In the genomic region with DNA sequence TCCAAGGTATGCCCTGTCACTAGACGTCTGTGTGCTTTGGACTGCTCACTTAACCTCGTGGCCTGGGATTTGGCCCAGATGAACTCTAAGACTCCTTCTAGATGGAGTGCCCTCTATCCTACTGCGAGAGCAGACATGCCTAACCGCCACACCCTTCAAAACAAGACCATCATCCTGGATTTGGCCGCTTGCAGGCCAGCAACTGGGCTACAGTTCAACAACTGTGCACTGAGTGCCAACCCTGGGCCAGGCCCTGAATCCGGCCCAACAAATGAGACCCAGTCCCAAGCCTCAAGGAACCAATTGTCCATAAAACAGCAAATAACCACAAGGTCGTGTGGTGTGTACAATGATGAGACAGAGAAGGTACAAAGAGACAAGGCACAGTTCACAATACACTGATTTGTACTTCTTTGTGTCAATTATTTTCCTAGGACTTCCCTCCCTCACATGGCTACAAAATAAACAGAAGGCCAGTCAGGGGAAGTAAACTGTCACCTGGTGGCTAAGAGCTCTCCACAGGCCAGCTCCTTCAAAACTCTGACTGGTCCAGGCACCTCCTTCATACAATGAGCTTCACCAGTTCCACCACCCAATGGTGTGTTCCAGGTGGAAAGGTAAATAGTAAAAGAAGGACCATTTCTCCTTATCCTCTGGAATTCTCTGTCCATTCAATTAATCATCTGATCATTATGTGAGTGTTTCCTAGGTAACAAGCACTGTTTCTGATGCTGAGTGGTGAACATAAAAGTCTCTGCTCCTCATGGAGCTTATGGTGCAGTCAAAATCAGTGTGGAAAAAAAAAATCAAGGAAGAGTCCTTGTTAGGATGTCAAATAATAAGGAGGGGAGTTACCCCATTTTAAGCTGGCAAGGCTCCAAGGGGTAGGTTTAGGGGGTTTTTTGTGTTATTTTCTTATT, we compare ENCODE assay signal across 11 cellular contexts.
DNase-seq lines count a peak whose midpoint lies in the region; ATAC-seq, FAIRE-seq and TF ChIP-seq lines count a peak whose summit lies in the region.
"Had no signal": no experiment of that assay in that cellular context is flagged by ENCODE, and none has a peak within 500 bp of the region (broad histone marks: within the 10 kb centered on the region; RNA-seq: fewer than 3 reads in every experiment).

No MANE protein-coding gene starts in this region.

- H3K4me3 ChIP-seq in keratinocyte (ENCODE audit: control insufficient read depth in 2 of 3, extremely low read depth in 1 of 3, insufficient read depth in 2 of 3, low read depth in 1 of 3, low read length in 3 of 3), result peak overlapping the region in 1 of 3 experiments; percentile 11

- H3K36me3 Mint-ChIP-seq in activated CD4-positive, alpha-beta memory T cell treated with anti-CD3 and anti-CD28 coated beads for 36 hours, result peaks cover under 1% of the 10 kb centered on the region
- peaks cover 5% of the 10 kb centered on the region for H3K36me3 Mint-ChIP-seq in stimulated activated memory B cell treated with anti-CD40 and anti-IgM and Interleukin-4, amounts not matched to agents 10 μg/mL and 1 μg/mL and 100 μg/mL, for 72 hours

- no peak for ATAC-seq in stimulated activated memory B cell treated with anti-CD40 and anti-IgM and Interleukin-4, amounts not matched to agents 10 μg/mL and 1 μg/mL and 100 μg/mL, for 72 hours
- no peak for ATAC-seq in activated CD4-positive, CD25-positive, alpha-beta regulatory T cell treated with anti-CD3 and anti-CD28 coated beads, Interleukin-2, amount 50 U/mL, for 24 hours

- no peaks in the 10 kb centered on the region for H3K27me3 Mint-ChIP-seq in activated CD4-positive, alpha-beta memory T cell treated with anti-CD3 and anti-CD28 coated beads for 36 hours
- H3K27me3 Mint-ChIP-seq in stimulated activated memory B cell treated with anti-CD40 and anti-IgM and Interleukin-4, amounts not matched to agents 10 μg/mL and 1 μg/mL and 100 μg/mL, for 72 hours, result no peaks in the 10 kb centered on the region

- peaks cover under 1 to 5% of the 10 kb centered on the region in 2 experiments for H3K36me3 ChIP-seq in keratinocyte (ENCODE audit: control insufficient read depth in 2 of 2, extremely low read depth in 1 of 2, insufficient read depth in 2 of 2, low read length in 2 of 2)

- H3K27ac Mint-ChIP-seq in activated CD4-positive, alpha-beta memory T cell treated with anti-CD3 and anti-CD28 coated beads for 36 hours, result peak overlapping the region; percentile 51
- peak overlapping the region; percentile 5 for H3K27ac Mint-ChIP-seq in stimulated activated memory B cell treated with anti-CD40 and anti-IgM and Interleukin-4, amounts not matched to agents 10 μg/mL and 1 μg/mL and 100 μg/mL, for 72 hours

- H3K4me1 Mint-ChIP-seq in activated CD4-positive, alpha-beta memory T cell treated with anti-CD3 and anti-CD28 coated beads for 36 hours (ENCODE audit: low read depth), result peaks cover 82% of the 10 kb centered on the region
- H3K4me1 Mint-ChIP-seq in stimulated activated memory B cell treated with anti-CD40 and anti-IgM and Interleukin-4, amounts not matched to agents 10 μg/mL and 1 μg/mL and 100 μg/mL, for 72 hours, result peaks cover 75% of the 10 kb centered on the region

- peaks cover 92% of the 10 kb centered on the region for H3K79me2 ChIP-seq in keratinocyte (ENCODE audit: control insufficient read depth, insufficient read depth, low read length)

- H3K9ac ChIP-seq in keratinocyte (ENCODE audit: control insufficient read depth, extremely low read depth, insufficient read depth, low read length), result no peak overlapping the region

- CTCF ChIA-PET in activated CD4-positive, alpha-beta memory T cell treated with anti-CD3 and anti-CD28 coated beads for 36 hours (lab: Charles Lee), result no interaction called here

- H3K27me3 ChIP-seq in keratinocyte (ENCODE audit: control insufficient read depth, extremely low read depth, insufficient read depth, low read length), result no peaks in the 10 kb centered on the region

- peaks cover 15% of the 10 kb centered on the region for H3K4me1 ChIP-seq in keratinocyte (ENCODE audit: control insufficient read depth, extremely low read depth, insufficient read depth, low read length)

- peak; percentile 27 for DNase-seq in M059J (ENCODE audit: low read depth)
- DNase-seq in activated CD4-positive, alpha-beta memory T cell treated with anti-CD3 and anti-CD28 coated beads for 36 hours, result no peak
- no peak for DNase-seq in keratinocyte (ENCODE audit: low read depth, low spot score)
- DNase-seq in DMS114 treated with DMSO at 0.1 percent for 48 hours (lab: John Stamatoyannopoulos, UW; ENCODE audit: unreplicated experiment), result no peak
- no peak for DNase-seq in NCI-H1105 treated with DMSO at 0.1 percent for 48 hours (lab: John Stamatoyannopoulos, UW)
- DNase-seq in NCI-H1092 treated with DMSO at 0.1 percent for 48 hours (lab: John Stamatoyannopoulos, UW), result no peak
- DNase-seq: islet precursor cell, Karpas-422 had no signal

- H3K4me3 Mint-ChIP-seq in activated CD4-positive, alpha-beta memory T cell treated with anti-CD3 and anti-CD28 coated beads for 36 hours, result no peak overlapping the region
- H3K4me3 Mint-ChIP-seq in stimulated activated memory B cell treated with anti-CD40 and anti-IgM and Interleukin-4, amounts not matched to agents 10 μg/mL and 1 μg/mL and 100 μg/mL, for 72 hours, result no peak overlapping the region

- H3K9me1 ChIP-seq in keratinocyte (ENCODE audit: control insufficient read depth, extremely low read depth, insufficient read depth, low read length), result peaks cover 13% of the 10 kb centered on the region

- peak; percentile 69 for FAIRE-seq in keratinocyte (lab: Jason Lieb, UNC)
- FAIRE-seq: H1 had no signal

- peak overlapping the region; percentile 11 for H3K27ac ChIP-seq in keratinocyte (ENCODE audit: control insufficient read depth, insufficient read depth, low read length)

- H3K9me3 ChIP-seq in keratinocyte (ENCODE audit: control insufficient read depth, low read depth, low read length), result no peaks in the 10 kb centered on the region

- no peak overlapping the region for H2AFZ ChIP-seq in keratinocyte (ENCODE audit: control insufficient read depth, low read length)

- TF ChIP-seq CTCF in keratinocyte (optimal IDR thresholded peaks at IDR 0.05 in 1 of 3, IDR thresholded peaks at IDR 0.05 in 1 of 3, conservative IDR thresholded peaks at IDR 0.05 in 1 of 3; ENCODE audit: extremely low read depth in 1 of 3, insufficient read depth in 2 of 3, low read length in 3 of 3), result no peak

- peak overlapping the region; percentile 47 for H3K4me2 ChIP-seq in keratinocyte (ENCODE audit: control insufficient read depth, extremely low read depth, insufficient read depth, low read depth, low read length)

- dilution Hi-C loops in keratinocyte (cut with MboI; ENCODE audit: extremely low pct_ligation_motif_present, low sequenced_read_pairs), result loop anchor here (25.0 kb wide), 1 partner anchor 212 kb away; the partner anchor contains the start of gene NBL1

- peaks cover 26% of the 10 kb centered on the region for H4K20me1 ChIP-seq in keratinocyte (ENCODE audit: control insufficient read depth, extremely low read depth, insufficient read depth, low read length)

- no peaks in the 10 kb centered on the region for H3K9me3 Mint-ChIP-seq in activated CD4-positive, alpha-beta memory T cell treated with anti-CD3 and anti-CD28 coated beads for 36 hours
- no peaks in the 10 kb centered on the region for H3K9me3 Mint-ChIP-seq in stimulated activated memory B cell treated with anti-CD40 and anti-IgM and Interleukin-4, amounts not matched to agents 10 μg/mL and 1 μg/mL and 100 μg/mL, for 72 hours

- POLR2A ChIA-PET in activated CD4-positive, alpha-beta memory T cell treated with anti-CD3 and anti-CD28 coated beads for 36 hours (lab: Charles Lee), result no interaction called here

- intact Hi-C loops in activated CD4-positive, alpha-beta memory T cell treated with anti-CD3 and anti-CD28 coated beads for 36 hours (cut with micrococcal nuclease), result no loop called here
